Comparison of ENCODE assay signal across 21 cellular contexts in genomic region chr14:81579115-81579514, GRCh38.
"Had no signal": no experiment of that assay in that cellular context is flagged by ENCODE, and none has a peak within 500 bp of the region (broad histone marks: within the 10 kb centered on the region; RNA-seq: fewer than 3 reads in every experiment).

No MANE protein-coding gene starts in this region.

- H3K9me3 ChIP-seq: esophagus muscularis mucosa, gastroesophageal sphincter, heart left ventricle, left ventricle myocardium inferior had no signal

- ATAC-seq: foreskin keratinocyte, gastroesophageal sphincter, heart left ventricle, left cardiac atrium had no signal

- H3K4me3 ChIP-seq: coronary artery, dorsolateral prefrontal cortex, esophagus muscularis mucosa, gastroesophageal sphincter, heart left ventricle, left ventricle myocardium inferior, lung had no signal

- DNase-seq: dermis blood vessel endothelial cell; dorsolateral prefrontal cortex; effector CD4-positive, alpha-beta T cell; effector memory CD4-positive, alpha-beta T cell; foreskin keratinocyte; heart left ventricle; hippocampal formation; left cardiac atrium; left ventricle myocardium inferior; mammary epithelial cell; mesendoderm; midbrain had no signal

- FAIRE-seq: colon, endothelial cell of umbilical vein, frontal cortex, islet of Langerhans, keratinocyte had no signal

- H3K4me1 ChIP-seq: esophagus muscularis mucosa, foreskin keratinocyte, gastroesophageal sphincter, heart left ventricle, left ventricle myocardium inferior had no signal

- H3K27ac ChIP-seq: coronary artery, dorsolateral prefrontal cortex, esophagus muscularis mucosa, foreskin keratinocyte, gastroesophageal sphincter, heart left ventricle, left ventricle myocardium inferior had no signal

- H3K36me3 ChIP-seq: esophagus muscularis mucosa, gastroesophageal sphincter, heart left ventricle, left ventricle myocardium inferior had no signal

- H3K27me3 ChIP-seq: dorsolateral prefrontal cortex, esophagus muscularis mucosa, gastroesophageal sphincter had no signal
